Comparison of ENCODE assay signal across 24 cellular contexts in the genomic region with DNA sequence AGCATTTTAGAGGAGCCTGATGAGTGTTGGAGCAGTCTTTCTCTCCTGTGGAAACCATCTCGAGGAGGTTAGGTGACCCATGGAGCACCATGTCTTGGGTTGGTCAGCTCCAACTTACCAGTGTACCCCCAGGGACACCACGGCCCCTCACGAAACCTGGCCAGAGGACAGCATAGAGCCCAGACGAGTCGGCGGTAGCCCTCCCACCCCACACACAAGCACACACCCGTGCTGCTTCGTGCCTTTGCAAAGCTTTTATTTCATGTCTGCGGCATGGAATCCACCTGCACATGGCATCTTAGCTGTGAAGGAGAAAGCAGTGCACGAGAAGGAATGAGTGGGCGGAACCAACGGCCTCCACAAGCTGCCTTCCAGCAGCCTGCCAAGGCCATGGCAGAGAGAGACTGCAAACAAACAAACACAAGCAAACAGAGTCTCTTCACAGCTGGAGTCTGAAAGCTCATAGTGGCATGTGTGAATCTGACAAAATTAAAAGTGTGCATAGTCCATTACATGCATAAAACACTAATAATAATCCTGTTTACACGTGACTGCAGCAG. TPM values are rescaled to one million over a fixed set of nuclear protein-coding genes. Genes with fewer than 3 reads are reported as not detected.
DNase-seq lines count a peak whose midpoint lies in the region; ATAC-seq, FAIRE-seq and TF ChIP-seq lines count a peak whose summit lies in the region.
"Had no signal": no experiment of that assay in that cellular context is flagged by ENCODE, and none has a peak within 500 bp of the region (broad histone marks: within the 10 kb centered on the region; RNA-seq: fewer than 3 reads in every experiment).

No MANE protein-coding gene starts in this region.

- POLR2A ChIA-PET in RWPE1 (lab: Yijun Ruan, JAX; ENCODE audit: low non-redundant PET), result interaction anchor here (0.6 kb wide), 1 partner anchor 109 kb away, joined by 10 read pairs; no protein-coding TSS in a partner anchor

- ATAC-seq in HG02981 (IDR thresholded peaks at IDR 0.05; ENCODE audit: unreplicated experiment), result no peak
- ATAC-seq: left ventricle myocardium superior, mucosa of descending colon, PC-3 had no signal

- CTCF ChIA-PET in RWPE1 (lab: Yijun Ruan, JAX), result interaction anchor here (0.6 to 1.5 kb wide), 3 partner anchors 58 to 544 kb away, joined by 3 to 4 read pairs (median 3); no protein-coding TSS in a partner anchor

- no peak for TF ChIP-seq CTCF in RWPE1 (conservative IDR thresholded peaks at IDR 0.05; ENCODE audit: low read depth)
- TF ChIP-seq CTCF in coronary artery (IDR thresholded peaks at IDR 0.05), result no peak

- peak; percentile 28 for DNase-seq in NCI-H2029 (lab: John Stamatoyannopoulos, UW)
- DNase-seq in NCI-H2029 treated with DMSO at 0.1 percent for 48 hours (lab: John Stamatoyannopoulos, UW), result no peak
- DNase-seq in COR-L47 (lab: John Stamatoyannopoulos, UW), result peak; percentile 10
- DNase-seq in RWPE1 (ENCODE audit: low spot score), result no peak
- peak; percentile 47 for DNase-seq in coronary artery (ENCODE audit: low spot score)
- DNase-seq in GM19239 (ENCODE audit: insufficient read length, low spot score), result no peak
- DNase-seq in H4 (ENCODE audit: low spot score), result no peak
- DNase-seq: activated CD4-positive, alpha-beta T cell treated with anti-CD3 and anti-CD28 coated beads for 4 hours; C1 segment of cervical spinal cord; DND-41; effector CD8-positive, alpha-beta T cell; left ventricle myocardium superior; MG63; mucosa of descending colon; NCI-H1694 treated with DMSO at 0.1 percent for 48 hours; NCI-H526 treated with DMSO at 0.1 percent for 48 hours; PC-3; retina; stimulated activated CD4-positive, alpha-beta T cell treated with anti-CD3 and anti-CD28 coated beads, Interleukin-12 subunit alpha, Interleukin-12 subunit beta, amount 100 ng/mL, for 4 hours; transverse colon had no signal

- H3K4me3 ChIP-seq in coronary artery, result no peak overlapping the region
- H3K4me3 ChIP-seq: MG63, mucosa of descending colon, SK-N-MC, transverse colon had no signal

- H3K27ac ChIP-seq in RWPE1, result 0 out of 2 replicates have a peak overlapping the region, but pooled peaks have one; percentile 50
- H3K27ac ChIP-seq in coronary artery, result no peak overlapping the region
- H3K27ac ChIP-seq: neutrophil, SK-N-MC, transverse colon had no signal

- FAIRE-seq in GM19239 (lab: Jason Lieb, UNC), result no peak
- FAIRE-seq: H1 had no signal

RNA-seq across cellular contexts. Expression of gene EZR, which starts 53.6 kb away (rescaled TPM):
- 29.3 and 31.8 TPM in 2 replicates for total RNA-seq in H4 (2014; rRNA removed; shearing (Covaris generic))

Comparison
In these comparisons a context has a peak if more than half of its experiments do, and no peak if none do; other contexts are left out.
1. DNase-seq: peak in NCI-H2029 (single experiment), COR-L47 (single experiment) and coronary artery (single experiment); none in NCI-H2029 treated with DMSO at 0.1 percent for 48 hours (single experiment), RWPE1 (single experiment), GM19239 (single experiment) and H4 (single experiment).